Comparison of ENCODE assay signal across 8 cellular contexts in the genomic region with DNA sequence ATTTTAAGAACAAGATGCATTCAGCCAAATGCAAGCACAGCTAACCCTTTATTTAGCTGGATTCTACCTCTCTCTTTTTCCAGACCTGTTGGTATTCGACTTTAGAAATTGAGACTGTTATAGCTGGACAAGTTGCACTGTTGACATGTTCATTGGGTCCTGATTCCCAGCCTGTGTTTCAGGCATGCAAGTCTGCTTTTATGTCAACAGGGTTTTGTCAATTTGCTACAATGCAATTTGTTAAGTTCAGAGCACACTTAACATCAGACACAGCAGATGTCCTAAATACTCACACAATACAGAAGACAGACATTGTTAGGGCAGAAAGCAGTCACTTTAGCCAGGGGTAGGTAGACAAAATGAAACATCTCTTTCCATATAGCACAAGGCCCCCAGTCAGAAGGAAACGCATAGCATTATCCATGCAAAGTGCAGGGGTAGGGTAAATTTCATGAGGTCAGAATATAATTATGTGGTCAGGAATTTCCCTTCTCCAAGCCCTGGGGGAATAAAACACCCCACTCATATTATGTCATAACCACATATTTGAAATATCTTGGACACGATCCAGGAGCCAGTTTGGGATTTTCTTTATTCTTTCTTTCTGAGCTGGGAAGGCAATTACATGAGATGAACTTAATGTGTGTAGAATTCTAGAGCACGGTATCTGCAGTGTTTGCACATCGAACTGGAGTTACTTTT.
DNase-seq lines count a peak whose midpoint lies in the region; ATAC-seq and TF ChIP-seq lines count a peak whose summit lies in the region.
"Had no signal": no experiment of that assay in that cellular context is flagged by ENCODE, and none has a peak within 500 bp of the region (broad histone marks: within the 10 kb centered on the region; RNA-seq: fewer than 3 reads in every experiment).

No MANE protein-coding gene starts in this region.

- no peak for ATAC-seq in HG03520 (IDR thresholded peaks at IDR 0.05; ENCODE audit: unreplicated experiment)

- H3K27me3 Mint-ChIP-seq in chondrocyte (ENCODE audit: low read depth) (peaks cover 2% of the 10 kb centered on the region), progenitor cell of endocrine pancreas (peaks cover 4% of the 10 kb centered on the region)

- H3K4me3 Mint-ChIP-seq in chondrocyte (ENCODE audit: unreplicated experiment) = no peak overlapping the region
- no peak overlapping the region for H3K4me3 Mint-ChIP-seq in progenitor cell of endocrine pancreas (ENCODE audit: low read depth)

- TF ChIP-seq CTCF in chondrocyte (IDR thresholded peaks at IDR 0.05) = no peak
- TF ChIP-seq CTCF in progenitor cell of endocrine pancreas (IDR thresholded peaks at IDR 0.05; ENCODE audit: unreplicated experiment) = no peak
- TF ChIP-seq CTCF in GM10248 (IDR thresholded peaks at IDR 0.05; ENCODE audit: control extremely low read depth, extremely low read depth, low read depth, missing control alignments) = no peak

- POLR2A ChIA-PET in GM10248 (lab: Yijun Ruan, JAX) = no interaction called here

- H3K27ac Mint-ChIP-seq in chondrocyte (ENCODE audit: unreplicated experiment) (peak overlapping the region; percentile 52), progenitor cell of endocrine pancreas (peak overlapping the region; percentile 23)

- DNase-seq in ELR (ENCODE audit: low read depth) (peak; percentile 95), NCI-H460 (ENCODE audit: extremely low read depth, low read depth) (peak; percentile 47), chondrocyte (ENCODE audit: low spot score) (no peak), progenitor cell of endocrine pancreas (ENCODE audit: low spot score, unreplicated experiment) (no peak), GM10248 (ENCODE audit: extremely low spot score) (no peak), NCI-H1436 treated with DMSO at 0.1 percent for 48 hours (lab: John Stamatoyannopoulos, UW) (no peak)
- DNase-seq: KG1 had no signal

- H3K36me3 Mint-ChIP-seq in chondrocyte (ENCODE audit: low read depth) (no peaks in the 10 kb centered on the region), progenitor cell of endocrine pancreas (ENCODE audit: insufficient read depth) (no peaks in the 10 kb centered on the region)

- H3K4me1 Mint-ChIP-seq in chondrocyte (ENCODE audit: low read depth) (peaks cover 35% of the 10 kb centered on the region), progenitor cell of endocrine pancreas (ENCODE audit: low read depth) (no peaks in the 10 kb centered on the region)

- H3K9me3 Mint-ChIP-seq in chondrocyte (ENCODE audit: low read depth) = no peaks in the 10 kb centered on the region
- no peaks in the 10 kb centered on the region for H3K9me3 Mint-ChIP-seq in progenitor cell of endocrine pancreas (ENCODE audit: low read depth)

- CTCF ChIA-PET in GM10248 (lab: Yijun Ruan, JAX) = no interaction called here

Comparison
In these comparisons a context has a peak if more than half of its experiments do, and no peak if none do; other contexts are left out.
1. DNase-seq: peak in ELR (single experiment) and NCI-H460 (single experiment); none in chondrocyte (single experiment), progenitor cell of endocrine pancreas (single experiment), GM10248 (single experiment) and NCI-H1436 treated with DMSO at 0.1 percent for 48 hours (single experiment).